Comparison of ENCODE assay signal across 8 cellular contexts in the genomic region with DNA sequence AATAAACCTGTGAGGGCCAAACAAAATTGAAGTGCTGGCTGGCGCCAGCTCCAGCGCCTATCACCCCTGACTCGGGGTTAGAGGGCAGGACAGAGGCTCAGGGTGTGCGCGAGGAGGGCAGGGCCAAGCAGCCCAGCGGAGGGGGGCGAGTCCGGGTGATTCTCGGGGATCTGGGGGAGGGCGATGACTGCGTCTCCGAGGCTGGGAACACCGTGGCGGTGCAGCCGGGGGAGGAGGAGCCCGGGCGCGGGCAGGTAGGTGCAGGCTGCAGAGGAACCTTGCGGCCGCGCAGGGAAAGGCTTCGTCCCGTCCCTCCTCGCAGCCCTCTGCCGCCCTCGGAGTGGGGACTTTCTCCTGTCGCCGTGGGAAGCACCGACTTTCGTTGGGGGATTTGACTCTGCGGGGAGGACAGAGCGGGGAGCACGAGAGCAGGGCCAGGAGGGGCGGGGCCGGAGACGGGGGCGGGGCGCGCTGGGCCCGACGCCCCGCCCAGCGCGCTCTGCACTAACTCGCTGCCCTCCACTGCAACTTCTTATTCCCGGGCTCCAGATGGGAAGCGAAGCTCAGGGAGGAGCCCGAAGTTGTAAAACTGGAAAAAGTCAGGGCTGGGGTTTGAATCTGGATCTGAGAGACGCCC. TPM values are rescaled to one million over a fixed set of nuclear protein-coding genes. Genes with fewer than 3 reads are reported as not detected.
A peak's percentile ranks its signal among the peaks of the same experiment; 100 is the strongest.
DNase-seq lines count a peak whose midpoint lies in the region; ATAC-seq, FAIRE-seq and TF ChIP-seq lines count a peak whose summit lies in the region.

No MANE protein-coding gene starts in this region.

- H3K4me3 ChIP-seq in OCI-LY3 (ENCODE audit: low read length) = peak overlapping the region; percentile 70
- H3K4me3 ChIP-seq in pancreas = peak overlapping the region; percentile 31 to 59 (median 40)
- peak overlapping the region; percentile 19 to 36 for H3K4me3 ChIP-seq in uterus

- H3K9me3 ChIP-seq in OCI-LY3 (ENCODE audit: insufficient read depth, low read length) = no peaks in the 10 kb centered on the region
- no peaks in the 10 kb centered on the region for H3K9me3 ChIP-seq in pancreas
- no peaks in the 10 kb centered on the region for H3K9me3 ChIP-seq in uterus

- H3K27me3 ChIP-seq in OCI-LY3 (ENCODE audit: low read depth, low read length) (no peaks in the 10 kb centered on the region), foreskin keratinocyte (no peaks in the 10 kb centered on the region), pancreas (no peaks in the 10 kb centered on the region), uterus (no peaks in the 10 kb centered on the region)

- H3K79me2 ChIP-seq in OCI-LY3 (ENCODE audit: low read length) = peaks cover 9% of the 10 kb centered on the region; the same call in 1 of the 2 replicates

- peak; percentile 43 for ATAC-seq in HG02884 (IDR thresholded peaks at IDR 0.05; ENCODE audit: unreplicated experiment)
- ATAC-seq in foreskin keratinocyte = peak; percentile 77
- ATAC-seq in pancreas = peak; percentile 65 to 78 (median 73)

- peaks cover 28% of the 10 kb centered on the region for H3K36me3 Mint-ChIP-seq in activated T-helper 2 cell treated with anti-CD3 and anti-CD28 coated beads, Interferon-gamma antibody, Interleukin-2, Interleukin-4, amounts not matched to agents 10 μg/mL and 5 μg/mL and 100 μg/mL, durations not matched to agents 14 hours and 24 hours and 36 hours (ENCODE audit: low read depth)

- H3K9me3 Mint-ChIP-seq in activated T-helper 2 cell treated with anti-CD3 and anti-CD28 coated beads, Interferon-gamma antibody, Interleukin-2, Interleukin-4, amounts not matched to agents 10 μg/mL and 5 μg/mL and 100 μg/mL, durations not matched to agents 14 hours and 24 hours and 36 hours = no peaks in the 10 kb centered on the region

- peaks cover 51% of the 10 kb centered on the region for H3K4me1 Mint-ChIP-seq in activated T-helper 2 cell treated with anti-CD3 and anti-CD28 coated beads, Interferon-gamma antibody, Interleukin-2, Interleukin-4, amounts not matched to agents 10 μg/mL and 5 μg/mL and 100 μg/mL, durations not matched to agents 14 hours and 24 hours and 36 hours (ENCODE audit: low read depth)

- H3K27ac ChIP-seq in OCI-LY3 (ENCODE audit: low read length) (no peak overlapping the region), foreskin keratinocyte (no peak overlapping the region), pancreas (peak overlapping the region; percentile 36 to 74 (median 60)), uterus (no peak overlapping the region)

- peak overlapping the region; percentile 93 for H3K4me2 ChIP-seq in OCI-LY3 (ENCODE audit: low read length)

- peak overlapping the region; percentile 28 for H3K27ac Mint-ChIP-seq in activated T-helper 2 cell treated with anti-CD3 and anti-CD28 coated beads, Interferon-gamma antibody, Interleukin-2, Interleukin-4, amounts not matched to agents 10 μg/mL and 5 μg/mL and 100 μg/mL, durations not matched to agents 14 hours and 24 hours and 36 hours

- peak overlapping the region; percentile 18; the same call in 1 of the 2 replicates for H3K9ac ChIP-seq in OCI-LY3 (ENCODE audit: low read length)

- intact Hi-C loops in activated T-helper 2 cell treated with anti-CD3 and anti-CD28 coated beads, Interferon-gamma antibody, Interleukin-2, Interleukin-4, amounts not matched to agents 10 μg/mL and 5 μg/mL and 100 μg/mL, durations not matched to agents 14 hours and 24 hours and 36 hours (cut with micrococcal nuclease) = loop anchor here (5.0 kb wide), 2 partner anchors 39 to 51 kb away; partner anchors contain the start of genes MXD3 and PFN3
- intact Hi-C loops in pancreas (cut with DNase I) (no loop called here), uterus (cut with DNase I; ENCODE audit: low total_unique reads) (no loop called here)

- no peak for FAIRE-seq in pancreas (lab: Jason Lieb, UNC)

- TF ChIP-seq CTCF in OCI-LY3 (IDR thresholded peaks at IDR 0.05; ENCODE audit: low read depth, low read length) = no peak
- TF ChIP-seq CTCF in foreskin keratinocyte (conservative IDR thresholded peaks at IDR 0.05) = no peak
- TF ChIP-seq CTCF in pancreas (IDR thresholded peaks at IDR 0.05) = no peak
- TF ChIP-seq CTCF in uterus (IDR thresholded peaks at IDR 0.05) = no peak

- DNase-seq in ELR (ENCODE audit: low read depth) (peak; percentile 60), foreskin keratinocyte (peak in 1 of 2 donors; percentile 67), pancreas (peak; percentile 72 to 88 (median 78)), uterus (peak; percentile 60 to 72), H4 (ENCODE audit: low spot score) (no peak)
- peak; percentile 44 for DNase-seq in activated T-helper 2 cell treated with anti-CD3 and anti-CD28 coated beads, Interferon-gamma antibody, Interleukin-2, Interleukin-4, amounts not matched to agents 10 μg/mL and 5 μg/mL and 100 μg/mL, durations not matched to agents 14 hours and 24 hours and 36 hours (ENCODE audit: low spot score)

- peak overlapping the region; percentile 64 for H3K4me3 Mint-ChIP-seq in activated T-helper 2 cell treated with anti-CD3 and anti-CD28 coated beads, Interferon-gamma antibody, Interleukin-2, Interleukin-4, amounts not matched to agents 10 μg/mL and 5 μg/mL and 100 μg/mL, durations not matched to agents 14 hours and 24 hours and 36 hours (ENCODE audit: low read depth)

- no peaks in the 10 kb centered on the region for H3K27me3 Mint-ChIP-seq in activated T-helper 2 cell treated with anti-CD3 and anti-CD28 coated beads, Interferon-gamma antibody, Interleukin-2, Interleukin-4, amounts not matched to agents 10 μg/mL and 5 μg/mL and 100 μg/mL, durations not matched to agents 14 hours and 24 hours and 36 hours (ENCODE audit: low read depth)

- H3K36me3 ChIP-seq in OCI-LY3 (replicated peaks; ENCODE audit: low read depth, low read length) (peaks cover under 1% of the 10 kb centered on the region), pancreas (no peaks in the 10 kb centered on the region), uterus (no peaks in the 10 kb centered on the region)

- no peak for TF ChIP-seq POLR2A in uterus (IDR thresholded peaks at IDR 0.05)

- H4K20me1 ChIP-seq in OCI-LY3 (ENCODE audit: insufficient read depth, low read length) = peaks cover 4% of the 10 kb centered on the region; the same call in 1 of the 2 replicates

- H2AFZ ChIP-seq in OCI-LY3 (ENCODE audit: low read depth, low read length) = no peak overlapping the region

- H3K4me1 ChIP-seq in OCI-LY3 (ENCODE audit: low read length) (peaks cover 49% of the 10 kb centered on the region), foreskin keratinocyte (peaks cover 8% of the 10 kb centered on the region), pancreas (peaks cover 9 to 24% (median 15%) of the 10 kb centered on the region in 3 donors), uterus (peaks cover 3 to 14% of the 10 kb centered on the region in 2 donors)

- WGBS in pancreas, 2 donors = 1% methylated on average over 36 to 49 of the region's 49 CpGs

RNA-seq across cellular contexts. Expression of gene RGS14, which starts 5.3 kb away (rescaled TPM):
- 36.2 and 40.5 TPM in 2 replicates for total RNA-seq in activated T-helper 2 cell treated with anti-CD3 and anti-CD28 coated beads, Interferon-gamma antibody, Interleukin-2, Interleukin-4, amounts not matched to agents 10 μg/mL and 5 μg/mL and 100 μg/mL, durations not matched to agents 14 hours and 24 hours and 36 hours
- total RNA-seq in foreskin keratinocyte = 19.6 and 22.1 TPM in 2 replicates
- 20.2 and 22.1 TPM in 2 replicates for polyA plus RNA-seq in foreskin keratinocyte
- total RNA-seq in pancreas = 10 to 100 TPM in 4 of 6 donors, 1 to 10 TPM in 2; 7.0 to 15.7 (median 11.3) TPM
- polyA plus RNA-seq in pancreas = 10 to 100 TPM; 24.7 to 30.9 TPM
- 10 to 100 TPM in 3 of 4 donors, 1 to 10 TPM in 1; 1.5 to 25.6 (median 13.6) TPM for total RNA-seq in uterus
- 26.2 and 28.1 TPM in 2 replicates for total RNA-seq in H4 (2014; rRNA removed; shearing (Covaris generic))

RNA-seq across cellular contexts. Expression of gene LMAN2, which starts 11.5 kb away (rescaled TPM):
- total RNA-seq in activated T-helper 2 cell treated with anti-CD3 and anti-CD28 coated beads, Interferon-gamma antibody, Interleukin-2, Interleukin-4, amounts not matched to agents 10 μg/mL and 5 μg/mL and 100 μg/mL, durations not matched to agents 14 hours and 24 hours and 36 hours = 130 and 137 TPM in 2 replicates
- total RNA-seq in foreskin keratinocyte (148 TPM in 2 replicates), pancreas (100 to 1,000 TPM in 2 of 6 donors, 10 to 100 TPM in 4; 71.1 to 128 (median 92.6) TPM), uterus (100 to 1,000 TPM in 3 of 4 donors, 10 to 100 TPM in 1; 83.2 to 210 (median 170) TPM)
- polyA plus RNA-seq in foreskin keratinocyte (187 and 188 TPM in 2 replicates), pancreas (100 to 1,000 TPM in 1 of 2 donors, 10 to 100 TPM in 1; 80.7 to 110 TPM)
- total RNA-seq in H4 (2014; rRNA removed; shearing (Covaris generic)) = 745 and 800 TPM in 2 replicates

RNA-seq across cellular contexts. Expression of gene SLC34A1, which starts 21.2 kb away (rescaled TPM):
- not detected in 2 replicates for total RNA-seq in activated T-helper 2 cell treated with anti-CD3 and anti-CD28 coated beads, Interferon-gamma antibody, Interleukin-2, Interleukin-4, amounts not matched to agents 10 μg/mL and 5 μg/mL and 100 μg/mL, durations not matched to agents 14 hours and 24 hours and 36 hours
- total RNA-seq in foreskin keratinocyte (not detected in 2 replicates), pancreas (not detected), uterus (not detected)
- polyA plus RNA-seq in foreskin keratinocyte (not detected in 2 replicates), pancreas (not detected)
- not detected in 2 replicates for total RNA-seq in H4 (2014; rRNA removed; shearing (Covaris generic))

RNA-seq across cellular contexts. Expression of gene PFN3, which starts 37.5 kb away (rescaled TPM):
- not detected in 2 replicates for total RNA-seq in activated T-helper 2 cell treated with anti-CD3 and anti-CD28 coated beads, Interferon-gamma antibody, Interleukin-2, Interleukin-4, amounts not matched to agents 10 μg/mL and 5 μg/mL and 100 μg/mL, durations not matched to agents 14 hours and 24 hours and 36 hours
- not detected in 2 replicates for total RNA-seq in foreskin keratinocyte
- not detected in 2 replicates for polyA plus RNA-seq in foreskin keratinocyte
- total RNA-seq in pancreas = not detected
- polyA plus RNA-seq in pancreas = not detected
- total RNA-seq in uterus = not detected
- not detected in 2 replicates for total RNA-seq in H4 (2014; rRNA removed; shearing (Covaris generic))

RNA-seq across cellular contexts. Expression of gene F12, which starts 46.4 kb away (rescaled TPM):
- total RNA-seq in activated T-helper 2 cell treated with anti-CD3 and anti-CD28 coated beads, Interferon-gamma antibody, Interleukin-2, Interleukin-4, amounts not matched to agents 10 μg/mL and 5 μg/mL and 100 μg/mL, durations not matched to agents 14 hours and 24 hours and 36 hours = 3.5 and 5.8 TPM in 2 replicates
- total RNA-seq in foreskin keratinocyte (6.0 and 9.7 TPM in 2 replicates), pancreas (1 to 10 TPM in 5 of 6 donors, under 1 TPM in 1; 0.83 to 2.6 (median 1.8) TPM), uterus (1 to 10 TPM in 1 of 4 donors, not detected in 3; 7.6 TPM)
- polyA plus RNA-seq in foreskin keratinocyte (11.8 and 12.3 TPM in 2 replicates), pancreas (1 to 10 TPM; 1.1 to 2.2 TPM)
- 5.8 and 7.3 TPM in 2 replicates for total RNA-seq in H4 (2014; rRNA removed; shearing (Covaris generic))

Comparison
In these comparisons a context has a peak if more than half of its experiments do, and no peak if none do; other contexts are left out.
1. H3K27ac ChIP-seq: peak in pancreas (4 of 4); none in OCI-LY3 (single experiment), foreskin keratinocyte (single experiment) and uterus (0 of 2).
2. Peak in every context shown above with its lines, with median percentiles within 50 percentile points of each other: ATAC-seq and H3K4me3 ChIP-seq.